ENCODE assay signal across 8 cellular contexts in genomic region chr19:37317403-37318209, GRCh38. TPM values are rescaled to one million over a fixed set of nuclear protein-coding genes. Genes with fewer than 3 reads are reported as not detected.
DNase-seq lines count a peak whose midpoint lies in the region; FAIRE-seq and TF ChIP-seq lines count a peak whose summit lies in the region.

No MANE protein-coding gene starts in this region.

- no peaks in the 10 kb centered on the region for H3F3A ChIP-seq in Loucy (ENCODE audit: low read depth)
- H3F3A ChIP-seq in neural cell (ENCODE audit: insufficient read depth, low read length, poor library complexity, severe bottlenecking) = no peaks in the 10 kb centered on the region

- peak overlapping the region; percentile 95 for H2AFZ ChIP-seq in Loucy (ENCODE audit: low read length)
- peak overlapping the region; percentile 81 for H2AFZ ChIP-seq in neural cell (ENCODE audit: low read depth, low read length)

- TF ChIP-seq CTCF in Loucy (conservative IDR thresholded peaks at IDR 0.05; ENCODE audit: low read length) (peak; percentile 35), fibroblast of villous mesenchyme (IDR thresholded peaks at IDR 0.05; ENCODE audit: insufficient read depth, low read depth, low read length) (peak; percentile 27), neural cell (IDR thresholded peaks at IDR 0.05; ENCODE audit: poor library complexity, severe bottlenecking) (peak; percentile 76), stomach (IDR thresholded peaks at IDR 0.05) (peak in 4 of 7 experiments; percentile 8 to 36 (median 11))

- H3K4me1 ChIP-seq in ES-I3 (ENCODE audit: insufficient read depth, low read length) = peaks cover 18% of the 10 kb centered on the region
- peaks cover 25% of the 10 kb centered on the region for H3K4me1 ChIP-seq in Loucy (ENCODE audit: insufficient read depth, low read length, poor library complexity, severe bottlenecking)
- peaks cover 11 to 49% (median 30%) of the 10 kb centered on the region in 4 donors for H3K4me1 ChIP-seq in stomach

- H3K36me3 ChIP-seq in ES-I3 (ENCODE audit: insufficient read depth, low read length) = peaks cover 3% of the 10 kb centered on the region
- peaks cover 3% of the 10 kb centered on the region; the same call in 1 of the 2 replicates for H3K36me3 ChIP-seq in Loucy (ENCODE audit: insufficient read depth, low read length)
- H3K36me3 ChIP-seq in neural cell (ENCODE audit: insufficient read depth, low read length) = no peaks in the 10 kb centered on the region
- H3K36me3 ChIP-seq in stomach = peaks cover 0 to 16% (median 11%) of the 10 kb centered on the region in 4 donors

- H4K20me1 ChIP-seq in Loucy (ENCODE audit: insufficient read depth, low read length, poor library complexity, severe bottlenecking) (peaks cover 10% of the 10 kb centered on the region), neural cell (ENCODE audit: insufficient read depth) (no peaks in the 10 kb centered on the region)

- H3K4me2 ChIP-seq in Loucy (ENCODE audit: low read depth, low read length, poor library complexity, severe bottlenecking) = peak overlapping the region; percentile 71
- no peak overlapping the region for H3K4me2 ChIP-seq in neural cell (ENCODE audit: low read length)

- TF ChIP-seq RAD21 in neural cell (conservative IDR thresholded peaks at IDR 0.05) = peak; percentile 34

- H3K9me3 ChIP-seq in ES-I3 (ENCODE audit: control insufficient read depth, insufficient read depth, low read length) = no peaks in the 10 kb centered on the region
- no peaks in the 10 kb centered on the region for H3K9me3 ChIP-seq in Loucy (ENCODE audit: insufficient read depth, low read depth, low read length)
- H3K9me3 ChIP-seq in neural cell (ENCODE audit: low read length) = no peaks in the 10 kb centered on the region
- H3K9me3 ChIP-seq in stomach = peaks cover 0 to 31% (median 9%) of the 10 kb centered on the region in 4 donors

- peaks cover 46% of the 10 kb centered on the region for H3K79me2 ChIP-seq in Loucy (ENCODE audit: insufficient read depth, low read length)
- H3K79me2 ChIP-seq in neural cell (replicated peaks; ENCODE audit: insufficient read depth, low read length) = peaks cover 20% of the 10 kb centered on the region

- peak; percentile 33 for TF ChIP-seq EP300 in neural cell (conservative IDR thresholded peaks at IDR 0.05; ENCODE audit: poor library complexity, severe bottlenecking)
- no peak for TF ChIP-seq EP300 in stomach (IDR thresholded peaks at IDR 0.05)

- WGBS in stomach, 5 donors = 0 to 1% (median 0%) methylated on average over 44 to 57 of the region's 57 CpGs

- DNase-seq in H54 (ENCODE audit: insufficient read length, low spot score) (peak; percentile 95), activated gamma-delta T cell (lab: John Stamatoyannopoulos, UW) (peak; percentile 77), fibroblast of villous mesenchyme (ENCODE audit: low read depth) (peak; percentile 99), stomach (peak; percentile 96)

- no peaks in the 10 kb centered on the region for H3K27me3 ChIP-seq in Loucy (ENCODE audit: insufficient read depth, low read length, poor library complexity, severe bottlenecking)
- no peaks in the 10 kb centered on the region for H3K27me3 ChIP-seq in neural cell (ENCODE audit: insufficient read depth, low read depth, low read length)
- no peaks in the 10 kb centered on the region for H3K27me3 ChIP-seq in stomach

- FAIRE-seq in H54 (lab: Jason Lieb, UNC) = peak; percentile 97

- peak overlapping the region; percentile 90 for H3K4me3 ChIP-seq in Loucy (ENCODE audit: low read length, poor library complexity, severe bottlenecking)
- H3K4me3 ChIP-seq in fibroblast of villous mesenchyme (ENCODE audit: low read depth, low read length) = peak overlapping the region; percentile 98
- H3K4me3 ChIP-seq in neural cell (ENCODE audit: low read length) = peak overlapping the region; percentile 86
- H3K4me3 ChIP-seq in stomach = peak overlapping the region; percentile 80 to 93 (median 88)

- TF ChIP-seq POLR2A in H54 (IDR thresholded peaks at IDR 0.05; ENCODE audit: low read depth, low read length) (peak; percentile 84), Raji (IDR thresholded peaks at IDR 0.05; ENCODE audit: insufficient read depth, low read depth, low read length) (peak; percentile 51), stomach (IDR thresholded peaks at IDR 0.05) (no peak)

- intact Hi-C loops in stomach (cut with DNase I; ENCODE audit: low total_unique reads) = no loop called here

- peak overlapping the region; percentile 72 for H3K9ac ChIP-seq in ES-I3 (ENCODE audit: low read depth, low read length)
- H3K9ac ChIP-seq in Loucy (ENCODE audit: low read depth, low read length, poor library complexity, severe bottlenecking) = peak overlapping the region; percentile 78
- H3K9ac ChIP-seq in neural cell (ENCODE audit: low read length) = peak overlapping the region; percentile 88

- peak overlapping the region; percentile 82 for H3K27ac ChIP-seq in neural cell (ENCODE audit: low read length)
- peak overlapping the region; percentile 87 to 93 (median 92) for H3K27ac ChIP-seq in stomach

- no peaks in the 10 kb centered on the region for H3K9me2 ChIP-seq in Loucy (replicated peaks; ENCODE audit: low read depth, low read length)
- no peaks in the 10 kb centered on the region for H3K9me2 ChIP-seq in neural cell (ENCODE audit: insufficient read depth, low read length)

TF ChIP-seq in neural cell, 6 proteins besides CTCF, POLR2A, EP300 and RAD21:
- TF ChIP-seq TAF1 (IDR thresholded peaks at IDR 0.05; ENCODE audit: low read depth) (peak; percentile 44), MXI1 (conservative IDR thresholded peaks at IDR 0.05; ENCODE audit: poor library complexity, severe bottlenecking) (peak; percentile 88), SMC3 (conservative IDR thresholded peaks at IDR 0.05; ENCODE audit: poor library complexity) (peak; percentile 58), EZH2 (IDR thresholded peaks at IDR 0.05; ENCODE audit: borderline replicate concordance, insufficient read depth, low read length, poor library complexity, severe bottlenecking) (no peak), POLR2AphosphoS5 (IDR thresholded peaks at IDR 0.05) (peak; percentile 88), REST (IDR thresholded peaks at IDR 0.05; ENCODE audit: borderline replicate concordance) (peak; percentile 54)

RNA-seq across cellular contexts. Expression of gene ZNF527, which starts 53.3 kb away (rescaled TPM):
- total RNA-seq in fibroblast of villous mesenchyme (3.9 and 5.6 TPM in 2 replicates), stomach (10 to 100 TPM in 1 of 5 donors, 1 to 10 TPM in 4; 2.7 to 20.6 (median 8.2) TPM)
- polyA plus RNA-seq in neural cell (13.6 and 18.6 TPM in 2 replicates), stomach (1 to 10 TPM; 2.3 to 3.2 (median 2.6) TPM)
- 31.9 and 36.5 TPM in 2 replicates for polyA minus RNA-seq in neural cell

Comparison
In these comparisons a context has a peak if more than half of its experiments do, and no peak if none do; other contexts are left out.
1. Peak in every context shown above with its lines: DNase-seq, H3K4me3 ChIP-seq and H3K27ac ChIP-seq.
2. POLR2A ChIP-seq: peak in H54 (single experiment) and Raji (single experiment); none in stomach (0 of 4).
3. CTCF ChIP-seq: peak in every context shown above with its lines; median percentile 76 in neural cell; 35 in Loucy; 27 in fibroblast of villous mesenchyme; 11 in stomach.